In the genomic region with DNA sequence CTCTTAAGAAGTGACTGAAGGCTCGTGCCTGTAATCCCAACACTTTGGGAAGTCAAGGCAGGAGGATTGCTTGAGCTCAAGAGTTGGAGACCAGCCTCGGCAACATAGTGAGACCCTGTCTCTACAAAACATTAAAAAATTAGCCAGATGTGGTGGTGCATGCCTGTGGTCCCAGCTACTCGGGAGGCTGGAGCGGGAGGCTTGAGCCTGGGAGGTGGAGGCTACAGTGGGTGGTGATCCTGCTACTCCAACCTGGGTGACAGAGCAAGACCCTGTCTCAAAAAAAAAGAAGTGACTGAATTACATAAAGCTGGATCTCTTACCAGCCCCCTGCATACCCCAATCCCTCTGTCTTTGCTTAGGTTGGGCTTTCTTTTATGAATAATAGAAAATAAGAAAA, we compare ENCODE assay signal across 16 cellular contexts. TPM values are rescaled to one million over a fixed set of nuclear protein-coding genes. Genes with fewer than 3 reads are reported as not detected.
"Had no signal": no experiment of that assay in that cellular context is flagged by ENCODE, and none has a peak within 500 bp of the region (broad histone marks: within the 10 kb centered on the region; RNA-seq: fewer than 3 reads in every experiment).

No MANE protein-coding gene starts in this region.

- H3K4me3 ChIP-seq: adrenal gland, ovary, thoracic aorta had no signal

- H3K4me1 Mint-ChIP-seq: T-cell had no signal

- H3K27ac Mint-ChIP-seq: activated naive CD4-positive, alpha-beta T cell treated with anti-CD3 and anti-CD28 coated beads for 36 hours; immature natural killer cell; natural killer cell treated with Interleukin-12 subunit alpha and Interleukin-12 subunit beta and Interleukin-15 and Interleukin-18, amount 100 ng/mL, for 72 hours; stimulated activated naive CD8-positive, alpha-beta T cell treated with anti-CD3 and anti-CD28 coated beads, Interleukin-15, amount 100 ng/mL, for 72 hours; T-cell had no signal

- H3K27ac ChIP-seq: ovary, thoracic aorta had no signal

- H3K36me3 Mint-ChIP-seq: natural killer cell treated with Interleukin-12 subunit alpha and Interleukin-12 subunit beta and Interleukin-15 and Interleukin-18, amount 100 ng/mL, for 72 hours had no signal

- H3K9me3 Mint-ChIP-seq: activated naive CD4-positive, alpha-beta T cell treated with anti-CD3 and anti-CD28 coated beads for 36 hours; immature natural killer cell; natural killer cell treated with Interleukin-12 subunit alpha and Interleukin-12 subunit beta and Interleukin-15 and Interleukin-18, amount 100 ng/mL, for 72 hours; stimulated activated naive CD8-positive, alpha-beta T cell treated with anti-CD3 and anti-CD28 coated beads, Interleukin-15, amount 100 ng/mL, for 72 hours; T-cell had no signal

- ATAC-seq: natural killer cell treated with Interleukin-12 subunit alpha and Interleukin-12 subunit beta and Interleukin-15 and Interleukin-18, amount 100 ng/mL, for 72 hours; stimulated activated naive CD8-positive, alpha-beta T cell treated with anti-CD3 and anti-CD28 coated beads, Interleukin-15, amount 100 ng/mL, for 72 hours; T-cell had no signal

- H3K27me3 ChIP-seq: adrenal gland, ovary had no signal

- H3K9me3 ChIP-seq: adrenal gland, ovary, thoracic aorta had no signal

- H3K36me3 ChIP-seq: adrenal gland, ovary, thoracic aorta, WERI-Rb-1 had no signal

- DNase-seq: activated CD4-positive, alpha-beta T cell treated with anti-CD3 and anti-CD28 coated beads for 48 hours; activated naive CD4-positive, alpha-beta T cell treated with anti-CD3 and anti-CD28 coated beads for 36 hours; erythroblast; hippocampal formation; immature natural killer cell; left colon; ovary; stimulated activated CD4-positive, alpha-beta T cell treated with anti-CD3 and anti-CD28 coated beads, Interleukin-15, amount 100 ng/mL, for 24 hours; stimulated activated CD4-positive, alpha-beta T cell treated with anti-CD3 and anti-CD28 coated beads, Interleukin-4, amount 100 ng/mL, for 24 hours; stimulated activated naive CD8-positive, alpha-beta T cell treated with anti-CD3 and anti-CD28 coated beads, Interleukin-15, amount 100 ng/mL, for 72 hours; T-cell had no signal

- H3K4me3 Mint-ChIP-seq: activated naive CD4-positive, alpha-beta T cell treated with anti-CD3 and anti-CD28 coated beads for 36 hours; immature natural killer cell; natural killer cell treated with Interleukin-12 subunit alpha and Interleukin-12 subunit beta and Interleukin-15 and Interleukin-18, amount 100 ng/mL, for 72 hours; stimulated activated naive CD8-positive, alpha-beta T cell treated with anti-CD3 and anti-CD28 coated beads, Interleukin-15, amount 100 ng/mL, for 72 hours; T-cell had no signal

RNA-seq across cellular contexts. Expression of gene C22orf31, which starts 58.1 kb away (rescaled TPM):
- total RNA-seq: activated naive CD4-positive, alpha-beta T cell treated with anti-CD3 and anti-CD28 coated beads for 36 hours; left colon; lung microvascular endothelial cell; natural killer cell treated with Interleukin-12 subunit alpha and Interleukin-12 subunit beta and Interleukin-15 and Interleukin-18, amount 100 ng/mL, for 72 hours; T-cell; thoracic aorta had no signal
- polyA plus RNA-seq: immature natural killer cell had no signal
